In the genomic region with DNA sequence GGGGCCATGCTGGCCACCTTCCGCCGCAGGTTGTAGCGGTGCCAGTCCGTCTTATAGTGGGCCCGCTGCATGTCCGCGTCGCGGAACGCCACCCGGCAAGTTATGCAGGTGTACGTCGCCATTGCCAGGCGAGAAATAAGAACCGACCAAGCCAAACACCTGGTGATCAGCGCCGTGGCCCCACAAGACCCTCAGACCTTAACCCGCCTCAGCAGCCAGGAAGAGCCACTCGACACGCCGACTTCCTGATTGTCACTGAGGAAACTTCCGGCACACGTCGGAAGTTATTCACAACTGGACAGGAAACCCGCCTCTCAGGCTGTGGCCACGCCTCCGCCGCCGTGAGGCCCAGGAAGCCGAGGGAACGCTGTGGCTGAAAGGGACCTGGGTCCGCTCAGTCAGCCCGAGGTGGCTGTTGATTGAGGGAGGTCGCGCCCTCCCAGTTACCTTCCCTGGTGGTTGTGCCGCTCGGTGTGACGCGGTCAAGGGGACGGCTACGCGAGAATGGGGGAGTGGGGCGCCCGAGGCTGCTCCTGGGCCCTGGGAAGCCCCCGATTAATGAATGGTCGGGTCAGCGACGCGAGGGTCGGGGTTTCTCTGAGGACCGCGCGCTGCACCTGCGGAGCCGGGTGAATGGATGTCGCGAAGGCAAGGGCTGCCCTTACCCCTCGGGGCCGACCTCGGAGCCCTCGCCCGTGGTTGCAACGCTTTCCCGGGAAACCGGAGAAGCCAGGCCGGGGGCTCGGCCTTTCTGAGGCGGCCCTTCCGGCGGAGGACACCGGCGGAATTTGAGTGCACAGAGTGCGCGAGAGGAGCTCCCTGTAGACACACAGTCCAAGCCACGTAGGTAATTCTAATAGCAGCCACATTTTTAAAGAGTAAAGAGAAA, we compare ENCODE assay signal across 8 cellular contexts. TPM values are rescaled to one million over a fixed set of nuclear protein-coding genes. Genes with fewer than 3 reads are reported as not detected.
DNase-seq lines count a peak whose midpoint lies in the region; ATAC-seq and TF ChIP-seq lines count a peak whose summit lies in the region.

A gene with protein sequence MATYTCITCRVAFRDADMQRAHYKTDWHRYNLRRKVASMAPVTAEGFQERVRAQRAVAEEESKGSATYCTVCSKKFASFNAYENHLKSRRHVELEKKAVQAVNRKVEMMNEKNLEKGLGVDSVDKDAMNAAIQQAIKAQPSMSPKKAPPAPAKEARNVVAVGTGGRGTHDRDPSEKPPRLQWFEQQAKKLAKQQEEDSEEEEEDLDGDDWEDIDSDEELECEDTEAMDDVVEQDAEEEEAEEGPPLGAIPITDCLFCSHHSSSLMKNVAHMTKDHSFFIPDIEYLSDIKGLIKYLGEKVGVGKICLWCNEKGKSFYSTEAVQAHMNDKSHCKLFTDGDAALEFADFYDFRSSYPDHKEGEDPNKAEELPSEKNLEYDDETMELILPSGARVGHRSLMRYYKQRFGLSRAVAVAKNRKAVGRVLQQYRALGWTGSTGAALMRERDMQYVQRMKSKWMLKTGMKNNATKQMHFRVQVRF (minus strand): TSS at position 257 of the 889 bp plus-strand sequence. CDS start 135 bp downstream, at position 122.

- ATAC-seq in GM19324 (IDR thresholded peaks at IDR 0.05; ENCODE audit: low FRiP score, unreplicated experiment): peak; percentile 92
- ATAC-seq in HG03460 (IDR thresholded peaks at IDR 0.05; ENCODE audit: unreplicated experiment): peak; percentile 87

- POLR2A ChIA-PET in BJ (lab: Charles Lee): no interaction called here

- no peaks in the 10 kb centered on the region for H3K27me3 ChIP-seq in BJ (ENCODE audit: control insufficient read depth, insufficient read depth, low read length)

- DNase-seq in BJ (ENCODE audit: low read depth) (peak; percentile 51), NCI-H524 treated with DMSO at 0.1 percent for 48 hours (lab: John Stamatoyannopoulos, UW) (peak; percentile 49), kidney glomerular epithelial cell (lab: John Stamatoyannopoulos, UW) (peak; percentile 54)
- DNase-seq in activated CD4-positive, alpha-beta T cell treated with anti-CD3 and anti-CD28 coated beads for 4 hours: peak; percentile 83 to 85
- peak; percentile 68 to 73 for DNase-seq in stimulated activated CD4-positive, alpha-beta T cell treated with anti-CD3 and anti-CD28 coated beads, Interleukin-1b, Interleukin-23, amount 100 ng/mL, for 1 hour (ENCODE audit: low read depth in 2 of 2)

- peak within 1 kb of the TSS; percentile 69 for H3K27ac ChIP-seq in cingulate gyrus (ENCODE audit: low read depth, low read length)

- TF ChIP-seq CTCF in BJ (IDR thresholded peaks at IDR 0.05; ENCODE audit: insufficient read depth, low read depth, low read length): no peak

- peaks cover 3% of the 10 kb centered on the region for H3K36me3 ChIP-seq in BJ (ENCODE audit: control insufficient read depth, insufficient read depth, low read length)

- CTCF ChIA-PET in BJ (lab: Yijun Ruan, JAX): no interaction called here

- peak within 1 kb of the TSS; percentile 84 for H3K4me3 ChIP-seq in BJ (ENCODE audit: low read depth, low read length)

RNA-seq across cellular contexts. Expression of the gene that starts here (rescaled TPM):
- 16.9 and 20.3 TPM in 2 replicates for polyA plus RNA-seq in BJ (2011; rRNA removed)
- polyA minus RNA-seq in BJ (2011; rRNA and poly(A)+ RNA removed): 10.3 and 12.7 TPM in 2 replicates

Comparison
In these comparisons a context has a peak if more than half of its experiments do, and no peak if none do; other contexts are left out.
1. Peak in every context shown above with its lines: DNase-seq, ATAC-seq, H3K4me3 ChIP-seq and H3K27ac ChIP-seq.